8 cellular contexts compared by ENCODE assay signal in genomic region chr14:50521912-50522341, GRCh38. TPM values are rescaled to one million over a fixed set of nuclear protein-coding genes. Genes with fewer than 3 reads are reported as not detected.
A peak's percentile ranks its signal among the peaks of the same experiment; 100 is the strongest.
DNase-seq lines count a peak whose midpoint lies in the region; ATAC-seq, FAIRE-seq and TF ChIP-seq lines count a peak whose summit lies in the region.

No MANE protein-coding gene starts in this region.

- no peak for FAIRE-seq in kidney (lab: Jason Lieb, UNC)

- intact Hi-C loops in sciatic nerve (cut with DNase I): no loop called here
- intact Hi-C loops in kidney (cut with DNase I): no loop called here

- H3K27ac ChIP-seq in kidney (ENCODE audit: low read depth in 2 of 2, low read length in 2 of 2): no peak overlapping the region

- peaks cover 6% of the 10 kb centered on the region in 2 donors for H3K4me1 ChIP-seq in kidney (ENCODE audit: control insufficient read depth in 1 of 2, insufficient read depth in 1 of 2, low read depth in 1 of 2, low read length in 2 of 2)

- no peaks in the 10 kb centered on the region for H3K36me3 ChIP-seq in kidney (ENCODE audit: control insufficient read depth in 1 of 2, insufficient read depth in 2 of 2, low read length in 2 of 2)

- no peak overlapping the region for H3K9ac ChIP-seq in kidney (ENCODE audit: low read length in 2 of 2)

- peak; percentile 44 for DNase-seq in GM13977 (ENCODE audit: low spot score)
- DNase-seq in LoVo (ENCODE audit: low spot score): peak; percentile 32
- peak; percentile 41 for DNase-seq in fibroblast of mammary gland (ENCODE audit: low read depth)
- DNase-seq in NK-92 (lab: John Stamatoyannopoulos, UW; ENCODE audit: unreplicated experiment): no peak
- no peak for DNase-seq in NCI-H446 (lab: John Stamatoyannopoulos, UW)
- DNase-seq in sciatic nerve (ENCODE audit: low spot score): no peak
- no peak for DNase-seq in kidney

- H3K9me3 ChIP-seq in kidney (ENCODE audit: control insufficient read depth in 1 of 2, low read length in 2 of 2): no peaks in the 10 kb centered on the region

- TF ChIP-seq CTCF in GM13977 (IDR thresholded peaks at IDR 0.05; ENCODE audit: extremely low read depth, insufficient read depth, missing control alignments) (no peak), fibroblast of mammary gland (conservative IDR thresholded peaks at IDR 0.05; ENCODE audit: control insufficient read depth, insufficient read depth, low read depth, low read length) (no peak), kidney (IDR thresholded peaks at IDR 0.05; ENCODE audit: borderline replicate concordance, extremely low read depth, insufficient read depth) (no peak)

- H3K4me3 ChIP-seq in fibroblast of mammary gland (ENCODE audit: control insufficient read depth, low read depth, low read length) (no peak overlapping the region), kidney (ENCODE audit: low read length in 2 of 2) (no peak overlapping the region)

- ATAC-seq in GM21717 (IDR thresholded peaks at IDR 0.05; ENCODE audit: unreplicated experiment) (peak; percentile 70), sciatic nerve (no peak)

- in situ Hi-C loops in GM13977 (cut with MboI; ENCODE audit: low pct_unique_long_range_greater_than_20kb, low sequenced_read_pairs, unreplicated experiment): loop anchor here (10.0 kb wide), 2 partner anchors 197 to 407 kb away; partner anchors contain the start of gene VCPKMT

RNA-seq across cellular contexts. Expression of gene MAP4K5, which starts 10.4 kb away (rescaled TPM):
- 94.6 TPM for total RNA-seq in sciatic nerve
- total RNA-seq in kidney: 47.8 TPM
- 9.4 TPM for polyA plus RNA-seq in kidney (ENCODE audit: insufficient read depth, low read depth, low replicate concordance)

RNA-seq across cellular contexts. Expression of gene ATL1, which starts 38.0 kb away (rescaled TPM):
- total RNA-seq in sciatic nerve: 23.3 TPM
- 5.9 TPM for total RNA-seq in kidney
- 4.0 TPM for polyA plus RNA-seq in kidney (ENCODE audit: insufficient read depth, low read depth, low replicate concordance)

Comparison
In these comparisons a context has a peak if more than half of its experiments do, and no peak if none do; other contexts are left out.
1. DNase-seq: peak in GM13977 (single experiment), LoVo (single experiment) and fibroblast of mammary gland (single experiment); none in NK-92 (single experiment), NCI-H446 (0 of 2), sciatic nerve (single experiment) and kidney (single experiment).